In genomic region chr1:78690516-78690915, GRCh38 we compare ENCODE assay signal across 22 cellular contexts.
DNase-seq lines count a peak whose midpoint lies in the region; FAIRE-seq and TF ChIP-seq lines count a peak whose summit lies in the region.
"Had no signal": no experiment of that assay in that cellular context is flagged by ENCODE, and none has a peak within 500 bp of the region (broad histone marks: within the 10 kb centered on the region; RNA-seq: fewer than 3 reads in every experiment).

No MANE protein-coding gene starts in this region.

- H3K4me1 ChIP-seq in ACC112 (ENCODE audit: control insufficient read depth, insufficient read depth, low read length, unreplicated experiment) = peaks cover 67% of the 10 kb centered on the region
- H3K4me1 ChIP-seq: Caco-2 had no signal

- H3K36me3 ChIP-seq in ACC112 (ENCODE audit: insufficient read depth, low read length) = no peaks in the 10 kb centered on the region

- TF ChIP-seq CTCF in epithelial cell of esophagus (IDR thresholded peaks at IDR 0.05; ENCODE audit: insufficient read depth, low read depth, low read length, missing control alignments) = no peak

- no peaks in the 10 kb centered on the region for H3K79me2 ChIP-seq in ACC112 (ENCODE audit: control insufficient read depth, insufficient read depth, low read length, unreplicated experiment)

- no peak overlapping the region for H3K4me3 ChIP-seq in ACC112 (ENCODE audit: low read depth, low read length)
- no peak overlapping the region for H3K4me3 ChIP-seq in epithelial cell of esophagus (ENCODE audit: low read length)
- H3K4me3 ChIP-seq: GM12878, GM23248, K562 had no signal

- no peaks in the 10 kb centered on the region for H3K27me3 ChIP-seq in ACC112 (ENCODE audit: insufficient read depth, low read length)

- H2AFZ ChIP-seq in ACC112 (ENCODE audit: low read length, unreplicated experiment) = peak overlapping the region; percentile 64
- H2AFZ ChIP-seq: GM23248 had no signal

- H3K27ac ChIP-seq in ACC112 (ENCODE audit: low read depth, low read length) = peak overlapping the region; percentile 65; the same call in 1 of the 2 replicates
- H3K27ac ChIP-seq: C4-2B, GM23248 had no signal

- FAIRE-seq in RCC 7860 (lab: Jason Lieb, UNC) = peak; percentile 48
- FAIRE-seq: D721Med, GM12878, GM19239, H54, HTR-8/SVneo, K562 had no signal

- DNase-seq in EL (peak; percentile 62), RCC 7860 (ENCODE audit: low spot score) (peak; percentile 71), epithelial cell of esophagus (ENCODE audit: low read depth) (peak; percentile 50), AG08396 (ENCODE audit: low spot score) (no peak), foreskin melanocyte (no peak), hippocampal formation (lab: John Stamatoyannopoulos, UW) (no peak), GOT3 (lab: John Stamatoyannopoulos, UW) (no peak)
- DNase-seq: ACHN; AML-193; Caco-2; CD4-positive, alpha-beta T cell; GM23248; HCEC 1CT; IMR-90 had no signal

Comparison
In these comparisons a context has a peak if more than half of its experiments do, and no peak if none do; other contexts are left out.
1. DNase-seq: peak in EL (single experiment), RCC 7860 (single experiment) and epithelial cell of esophagus (single experiment); none in AG08396 (single experiment), foreskin melanocyte (single experiment), hippocampal formation (0 of 2) and GOT3 (single experiment).